ENCODE assay signal across 24 cellular contexts in the genomic region with DNA sequence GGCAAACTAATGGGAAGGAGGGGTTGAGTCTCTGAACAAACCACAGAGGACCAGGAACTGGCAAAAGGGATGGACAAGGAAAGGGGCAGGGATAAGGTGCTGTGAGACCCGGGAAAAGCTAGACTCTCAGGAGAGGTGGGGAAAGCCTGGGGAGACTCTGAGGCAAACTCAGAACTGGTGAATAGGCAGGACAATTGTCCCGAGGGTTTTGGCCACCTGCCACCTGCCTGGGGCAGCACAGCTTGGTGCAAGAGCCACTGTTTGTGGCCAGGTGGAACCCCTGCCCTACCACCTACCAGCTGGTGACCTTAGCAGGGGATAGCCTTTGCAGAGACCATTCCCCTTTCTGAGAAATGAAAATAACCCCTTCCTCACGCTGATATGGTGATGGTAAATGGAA.
"Had no signal": no experiment of that assay in that cellular context is flagged by ENCODE, and none has a peak within 500 bp of the region (broad histone marks: within the 10 kb centered on the region; RNA-seq: fewer than 3 reads in every experiment).

No MANE protein-coding gene starts in this region.

- H3K4me3 Mint-ChIP-seq: effector memory CD8-positive, alpha-beta T cell; naive thymus-derived CD4-positive, alpha-beta T cell; nephron; stimulated activated effector memory CD8-positive, alpha-beta T cell treated with anti-CD3 and anti-CD28 coated beads, Interleukin-12 subunit alpha, Interleukin-12 subunit beta, amount 100 ng/mL, for 72 hours had no signal

- H3K4me3 ChIP-seq: gastrocnemius medialis, left lung, pancreas, smooth muscle cell, stomach, thyroid gland had no signal

- H3K9me3 ChIP-seq: gastrocnemius medialis, left lung, pancreas, stomach, thyroid gland had no signal

- ATAC-seq: effector memory CD8-positive, alpha-beta T cell; gastrocnemius medialis; left cardiac atrium; left lung; naive thymus-derived CD4-positive, alpha-beta T cell; pancreas; sciatic nerve; stimulated activated effector memory CD8-positive, alpha-beta T cell treated with anti-CD3 and anti-CD28 coated beads, Interleukin-12 subunit alpha, Interleukin-12 subunit beta, amount 100 ng/mL, for 72 hours had no signal

- H3K27ac ChIP-seq: gastrocnemius medialis, left lung, pancreas, stomach, thyroid gland had no signal

- H3K36me3 ChIP-seq: gastrocnemius medialis, left lung, pancreas, stomach had no signal

- H3K27ac Mint-ChIP-seq: nephron; stimulated activated effector memory CD8-positive, alpha-beta T cell treated with anti-CD3 and anti-CD28 coated beads, Interleukin-12 subunit alpha, Interleukin-12 subunit beta, amount 100 ng/mL, for 72 hours had no signal

- DNase-seq: cortex of kidney; effector memory CD8-positive, alpha-beta T cell; foreskin fibroblast; gastrocnemius medialis; left cardiac atrium; left lung; mammary epithelial cell; mesendoderm; midbrain; naive thymus-derived CD4-positive, alpha-beta T cell; occipital lobe; pancreas; retina; stimulated activated CD4-positive, alpha-beta T cell treated with anti-CD3 and anti-CD28 coated beads, Interleukin-12 subunit alpha, Interleukin-12 subunit beta, amount 100 ng/mL, for 4 hours; stimulated activated CD4-positive, alpha-beta T cell treated with anti-CD3 and anti-CD28 coated beads, Interleukin-1b, Interleukin-23, amount 100 ng/mL, for 48 hours; stimulated activated CD4-positive, alpha-beta T cell treated with anti-CD3 and anti-CD28 coated beads, Interleukin-4, amount 100 ng/mL, for 1 hour; stimulated activated naive CD4-positive, alpha-beta T cell treated with Interleukin-2 at 50 U/mL for 16 hours; stomach; thyroid gland; trophoblast cell had no signal

- H3K4me1 ChIP-seq: gastrocnemius medialis, left lung, pancreas, stomach, thyroid gland had no signal

- H3K9me3 Mint-ChIP-seq: effector memory CD8-positive, alpha-beta T cell; stimulated activated effector memory CD8-positive, alpha-beta T cell treated with anti-CD3 and anti-CD28 coated beads, Interleukin-12 subunit alpha, Interleukin-12 subunit beta, amount 100 ng/mL, for 72 hours had no signal

- H3K36me3 Mint-ChIP-seq: stimulated activated effector memory CD8-positive, alpha-beta T cell treated with anti-CD3 and anti-CD28 coated beads, Interleukin-12 subunit alpha, Interleukin-12 subunit beta, amount 100 ng/mL, for 72 hours had no signal

- H3K4me2 ChIP-seq: smooth muscle cell had no signal

- H3K4me1 Mint-ChIP-seq: nephron; stimulated activated effector memory CD8-positive, alpha-beta T cell treated with anti-CD3 and anti-CD28 coated beads, Interleukin-12 subunit alpha, Interleukin-12 subunit beta, amount 100 ng/mL, for 72 hours had no signal

- H3K27me3 ChIP-seq: left lung, pancreas, stomach, thyroid gland had no signal
